ENCODE assay signal across 17 cellular contexts in the genomic region with DNA sequence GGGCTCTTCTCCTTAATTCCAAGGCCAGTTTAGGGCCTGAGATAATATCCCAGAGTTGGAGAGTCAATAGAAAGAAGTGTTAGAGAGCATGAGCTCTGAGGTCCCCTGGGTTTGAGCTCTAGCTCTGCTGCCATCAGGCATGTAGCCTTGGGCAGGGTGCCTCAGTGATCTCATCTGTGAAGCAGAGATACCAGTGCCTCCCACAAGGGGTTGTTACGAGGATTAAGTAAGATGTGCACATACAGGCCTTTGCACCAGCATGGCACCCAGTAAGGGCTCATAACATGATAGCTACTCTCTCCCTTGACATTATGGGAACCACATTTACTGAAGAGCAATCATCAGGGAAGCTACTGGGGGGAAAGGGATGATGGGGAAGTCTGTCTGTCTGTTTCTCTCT.
DNase-seq lines count a peak whose midpoint lies in the region; ATAC-seq, FAIRE-seq and TF ChIP-seq lines count a peak whose summit lies in the region.
"Had no signal": no experiment of that assay in that cellular context is flagged by ENCODE, and none has a peak within 500 bp of the region (broad histone marks: within the 10 kb centered on the region; RNA-seq: fewer than 3 reads in every experiment).

No MANE protein-coding gene starts in this region.

- peak; percentile 20 for TF ChIP-seq CTCF in GM12873 (IDR thresholded peaks at IDR 0.05; ENCODE audit: insufficient read depth, low read depth, low read length, missing control alignments)
- no peak for TF ChIP-seq CTCF in NB4 (IDR thresholded peaks at IDR 0.05; ENCODE audit: low read depth, low read length)
- no peak for TF ChIP-seq CTCF in K562 (IDR thresholded peaks at IDR 0.05 in 2 of 3, conservative IDR thresholded peaks at IDR 0.05 in 1 of 3; ENCODE audit: insufficient read depth in 2 of 3, low read depth in 1 of 3, low read length in 3 of 3)

- ATAC-seq in K562, result peak; percentile 39; the same call in 1 of the 3 replicates
- ATAC-seq in GM18520 (IDR thresholded peaks at IDR 0.05; ENCODE audit: unreplicated experiment), result no peak
- no peak for ATAC-seq in HG03108 (IDR thresholded peaks at IDR 0.05; ENCODE audit: unreplicated experiment)
- ATAC-seq: CD8-positive, alpha-beta T cell had no signal

- DNase-seq in ELR (ENCODE audit: low read depth), result peak; percentile 5
- DNase-seq in NB4 (ENCODE audit: low read depth), result peak; percentile 7
- DNase-seq in K562 (ENCODE audit: extremely low read depth in 1 of 4, low spot score in 3 of 4), result peak in 2 of 4 experiments; percentile 15 to 16
- no peak for DNase-seq in inferior parietal cortex (ENCODE audit: extremely low spot score)
- no peak for DNase-seq in NCI-H1694 treated with DMSO at 0.1 percent for 48 hours (lab: John Stamatoyannopoulos, UW)
- DNase-seq: Calu3; CD8-positive, alpha-beta T cell; DMS79; HFFc6; NCI-H1092; NCI-H146; NCI-H2081; SIG-M5 had no signal

- H2AFZ ChIP-seq in K562 (ENCODE audit: low read depth, low read length), result no peak overlapping the region

- H3K36me3 ChIP-seq in K562 (ENCODE audit: control insufficient read depth, insufficient read depth, low read length), result no peaks in the 10 kb centered on the region
- H3K36me3 ChIP-seq: BLaER1 treated with 17β-estradiol and CSF1 and Interleukin-3, amounts not matched to agents 10 nM and 100 nM had no signal

- intact Hi-C loops in K562 (cut with micrococcal nuclease), result no loop called here

- no peak overlapping the region for H3K4me3 ChIP-seq in NB4 (ENCODE audit: low read depth, low read length)
- no peak overlapping the region for H3K4me3 ChIP-seq in K562
- H3K4me3 ChIP-seq: BLaER1 treated with 17β-estradiol and CSF1 and Interleukin-3, amounts not matched to agents 10 nM and 100 nM had no signal

- no peak overlapping the region for H3K4me2 ChIP-seq in K562 (ENCODE audit: insufficient read depth, low read length)

- H4K20me1 ChIP-seq in K562 (replicated peaks; ENCODE audit: control insufficient read depth, insufficient read depth, low read length), result 0 out of 2 replicates have a peak, but pooled peaks cover 5% of the 10 kb centered on the region
- H4K20me1 ChIP-seq: BLaER1 treated with 17β-estradiol and CSF1 and Interleukin-3, amounts not matched to agents 10 nM and 100 nM had no signal

- no peaks in the 10 kb centered on the region for H3K9me3 ChIP-seq in K562 (replicated peaks; ENCODE audit: control insufficient read depth, insufficient read depth, low read depth, low read length)
- H3K9me3 ChIP-seq: BLaER1 treated with 17β-estradiol and CSF1 and Interleukin-3, amounts not matched to agents 10 nM and 100 nM had no signal

- H3K9ac ChIP-seq in K562 (ENCODE audit: insufficient read depth in 1 of 2, low read depth in 2 of 2, low read length in 2 of 2), result no peak overlapping the region
- H3K9ac ChIP-seq: BLaER1 treated with 17β-estradiol and CSF1 and Interleukin-3, amounts not matched to agents 10 nM and 100 nM had no signal

- no peak overlapping the region for H3K27ac ChIP-seq in K562 (ENCODE audit: extremely low read depth, low read depth, low read length)
- H3K27ac ChIP-seq: BLaER1 treated with 17β-estradiol and CSF1 and Interleukin-3, amounts not matched to agents 10 nM and 100 nM had no signal

- H3K27me3 ChIP-seq in K562 (ENCODE audit: control insufficient read depth in 2 of 2, insufficient read depth in 2 of 2, low read length in 2 of 2), result peaks cover 3 to 50% of the 10 kb centered on the region in 2 experiments; a peak in 4 of 5 replicates
- H3K27me3 ChIP-seq: BLaER1 treated with 17β-estradiol and CSF1 and Interleukin-3, amounts not matched to agents 10 nM and 100 nM had no signal

- FAIRE-seq in K562 (lab: Jason Lieb, UNC), result no peak

- WGBS in K562 (ENCODE audit: insufficient coverage, low coverage, missing lambda C conversion rate), result 0% methylated on average over 1 of the region's 1 CpG

- POLR2A ChIA-PET in K562 (lab: Yijun Ruan, JAX), result interaction anchor here (0.6 to 0.8 kb wide), 2 partner anchors 13 to 417 kb away, joined by 3 to 5 read pairs; no protein-coding TSS in a partner anchor

- no peaks in the 10 kb centered on the region for H3K4me1 ChIP-seq in K562 (replicated peaks in 1 of 2; ENCODE audit: control insufficient read depth in 2 of 2, insufficient read depth in 2 of 2, low read length in 2 of 2)

- H3K79me2 ChIP-seq in K562 (ENCODE audit: control insufficient read depth, insufficient read depth, low read length), result no peaks in the 10 kb centered on the region

- no peak for TF ChIP-seq RAD21 in K562 (CRISPR knock-in tag; conservative IDR thresholded peaks at IDR 0.05 in 1 of 2, IDR thresholded peaks at IDR 0.05 in 1 of 2)

- BruUV-seq in K562 (replicated peaks; lab: Mats Ljungman, UMichigan), result no TSS peak

- H3K9me1 ChIP-seq in K562 (ENCODE audit: control insufficient read depth, insufficient read depth, low read length), result no peaks in the 10 kb centered on the region

- CTCF ChIA-PET in K562 (lab: Yijun Ruan, JAX; ENCODE audit: low intra/inter-chr PET ratio), result interaction anchor here (3.2 kb wide), 1 partner anchor 206 kb away, joined by 13 read pairs; no protein-coding TSS in a partner anchor

- in situ Hi-C loops in K562 (cut with MboI), result no loop called here

- no peak for TF ChIP-seq EP300 in K562 (IDR thresholded peaks at IDR 0.05; ENCODE audit: low read length)

- TF ChIP-seq POLR2A in NB4 (IDR thresholded peaks at IDR 0.05; ENCODE audit: extremely low read depth, insufficient read length) (no peak), K562 (conservative IDR thresholded peaks at IDR 0.05) (no peak)

TF ChIP-seq in K562, 482 proteins besides CTCF, POLR2A, EP300 and RAD21:
- no peak for TF ChIP-seq ESRRB (CRISPR knock-in tag; IDR thresholded peaks at IDR 0.05; ENCODE audit: borderline replicate concordance)
- no peak for TF ChIP-seq KAT2B (IDR thresholded peaks at IDR 0.05; ENCODE audit: low read depth, low read length)
- TF ChIP-seq POLR2AphosphoS2 (IDR thresholded peaks at IDR 0.05; ENCODE audit: low read length), result no peak
- no peak for TF ChIP-seq SMAD1 (IDR thresholded peaks at IDR 0.05; ENCODE audit: low read depth, low read length, partially characterized antibody)

Comparison
In these comparisons a context has a peak if more than half of its experiments do, and no peak if none do; other contexts are left out.
1. DNase-seq: peak in ELR (single experiment) and NB4 (single experiment); none in inferior parietal cortex (single experiment) and NCI-H1694 treated with DMSO at 0.1 percent for 48 hours (single experiment).